8 cellular contexts compared by ENCODE assay signal in the genomic region with DNA sequence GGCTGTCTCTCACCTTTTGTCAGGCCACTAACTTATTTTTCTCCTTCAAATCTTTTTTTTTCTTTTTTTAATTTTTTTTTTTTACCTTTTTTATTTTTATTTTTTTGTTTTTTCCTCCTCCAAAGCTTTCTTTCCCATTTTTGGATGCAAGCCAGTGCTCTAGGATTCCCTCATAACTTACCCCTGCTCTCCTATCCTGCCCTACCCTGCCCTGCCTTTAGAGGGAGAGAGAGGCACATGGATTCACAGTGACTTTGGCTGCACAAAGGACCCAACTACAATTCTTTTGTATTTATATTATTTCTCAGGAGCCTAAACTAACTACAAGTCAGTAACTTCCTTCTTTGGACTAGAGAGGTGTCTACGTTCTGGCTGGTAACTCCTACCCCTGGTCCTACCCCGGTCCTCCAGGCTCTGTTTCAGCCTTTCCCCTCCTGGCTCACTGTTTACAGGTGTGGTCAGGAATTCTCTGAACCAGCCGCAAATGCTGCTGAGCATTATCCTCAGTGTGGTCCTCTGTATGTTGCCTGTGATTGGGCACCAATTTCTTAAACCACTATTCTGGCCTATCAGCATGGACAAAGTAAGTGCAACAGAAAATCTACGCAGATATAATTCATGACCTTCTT. TPM values are rescaled to one million over a fixed set of nuclear protein-coding genes. Genes with fewer than 3 reads are reported as not detected.
DNase-seq lines count a peak whose midpoint lies in the region; ATAC-seq and TF ChIP-seq lines count a peak whose summit lies in the region.

No MANE protein-coding gene starts in this region.

- H3K36me3 ChIP-seq in esophagus squamous epithelium, result no peaks in the 10 kb centered on the region

- H3K4me3 ChIP-seq in esophagus squamous epithelium, result no peak overlapping the region

- H3K27ac ChIP-seq in esophagus squamous epithelium, result no peak overlapping the region

- WGBS in esophagus squamous epithelium, 2 donors, result 63 to 68% methylated on average over 4 of the region's 4 CpGs

- intact Hi-C loops in esophagus squamous epithelium (cut with DNase I), result no loop called here

- DNase-seq in NCI-H1105 (lab: John Stamatoyannopoulos, UW), result peak; percentile 4
- DNase-seq in NCI-H1105 treated with DMSO at 0.1 percent for 48 hours (lab: John Stamatoyannopoulos, UW), result no peak
- DNase-seq in LoVo (ENCODE audit: low spot score), result peak; percentile 32
- peak; percentile 50 for DNase-seq in T1000 (lab: John Stamatoyannopoulos, UW)
- DNase-seq in esophagus squamous epithelium (lab: John Stamatoyannopoulos, UW), result no peak
- DNase-seq in omental fat pad (ENCODE audit: low spot score), result no peak
- DNase-seq in NCI-H2227 (lab: John Stamatoyannopoulos, UW; ENCODE audit: unreplicated experiment), result no peak

- peak in 5 of 6 experiments; percentile 66 to 87 (median 81) for TF ChIP-seq CTCF in esophagus squamous epithelium (IDR thresholded peaks at IDR 0.05)
- TF ChIP-seq CTCF in omental fat pad (IDR thresholded peaks at IDR 0.05), result no peak

- H3K9me3 ChIP-seq in esophagus squamous epithelium, result no peaks in the 10 kb centered on the region

- H3K27me3 ChIP-seq in esophagus squamous epithelium, result no peaks in the 10 kb centered on the region

- ATAC-seq in omental fat pad (ENCODE audit: low FRiP score) (peak; percentile 51), GM18502 (IDR thresholded peaks at IDR 0.05; ENCODE audit: poor library complexity, unreplicated experiment) (no peak)

- peaks cover 0 to 7% (median 0%) of the 10 kb centered on the region in 3 donors for H3K4me1 ChIP-seq in esophagus squamous epithelium

- no peak for TF ChIP-seq POLR2A in esophagus squamous epithelium (IDR thresholded peaks at IDR 0.05)

RNA-seq across cellular contexts. Expression of a gene that starts 8.4 kb away (rescaled TPM):
- total RNA-seq in esophagus squamous epithelium (10 to 100 TPM in 1 of 4 donors, 1 to 10 TPM in 3; 5.1 to 16.0 (median 8.6) TPM), omental fat pad (10 to 100 TPM; 12.2 to 23.5 (median 21.1) TPM)

Comparison
In these comparisons a context has a peak if more than half of its experiments do, and no peak if none do; other contexts are left out.
1. DNase-seq: peak in NCI-H1105 (single experiment), LoVo (single experiment) and T1000 (single experiment); none in NCI-H1105 treated with DMSO at 0.1 percent for 48 hours (single experiment), esophagus squamous epithelium (single experiment), omental fat pad (single experiment) and NCI-H2227 (single experiment).
2. CTCF ChIP-seq: peak in esophagus squamous epithelium (5 of 6); none in omental fat pad (0 of 3).